17 cellular contexts compared by ENCODE assay signal in the genomic region with DNA sequence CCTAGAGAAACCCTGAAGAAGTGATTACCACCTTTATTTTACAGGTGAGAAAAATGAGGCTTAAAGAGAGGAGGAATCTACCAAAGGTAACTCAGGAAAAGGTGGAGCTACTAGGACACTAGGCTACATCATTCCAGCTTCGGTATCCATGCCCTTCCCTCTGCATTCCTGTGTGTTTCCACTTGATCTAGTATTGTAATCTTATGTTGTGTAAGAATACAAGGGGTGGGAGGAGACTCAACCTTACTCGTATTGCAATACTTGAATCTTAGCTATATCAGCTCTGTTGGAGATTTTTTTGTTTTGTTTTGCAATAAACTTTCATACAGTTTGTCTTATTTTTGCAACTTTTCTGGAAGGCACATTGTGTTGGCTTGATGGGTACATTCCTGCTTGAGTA.
A peak's percentile ranks its signal among the peaks of the same experiment; 100 is the strongest.
DNase-seq lines count a peak whose midpoint lies in the region; ATAC-seq and TF ChIP-seq lines count a peak whose summit lies in the region.
"Had no signal": no experiment of that assay in that cellular context is flagged by ENCODE, and none has a peak within 500 bp of the region (broad histone marks: within the 10 kb centered on the region; RNA-seq: fewer than 3 reads in every experiment).

No MANE protein-coding gene starts in this region.

- intact Hi-C loops in left cardiac atrium (cut with DNase I) = no loop called here
- intact Hi-C loops in Right ventricle myocardium superior (cut with DNase I) = no loop called here

- no peaks in the 10 kb centered on the region for H3K4me1 ChIP-seq in RWPE2 (ENCODE audit: insufficient read depth, poor library complexity, severe bottlenecking)
- H3K4me1 ChIP-seq: A549, Caco-2 had no signal

- no peaks in the 10 kb centered on the region for H3K9me3 ChIP-seq in RWPE2 (ENCODE audit: severe bottlenecking)
- H3K9me3 ChIP-seq: A549; BLaER1 treated with 17β-estradiol and CSF1 and Interleukin-3, amounts not matched to agents 10 nM and 100 nM; Caco-2 had no signal

- ATAC-seq in left cardiac atrium = peak; percentile 23 to 75
- ATAC-seq in Right ventricle myocardium superior (ENCODE audit: poor library complexity) = no peak
- ATAC-seq in RWPE2 (ENCODE audit: low read depth) = peak; percentile 47; the same call in 2 of the 3 replicates
- ATAC-seq in omental fat pad (ENCODE audit: low FRiP score) = peak; percentile 91
- ATAC-seq: A549; CD8-positive, alpha-beta T cell had no signal

- DNase-seq in left cardiac atrium = no peak
- DNase-seq in Right ventricle myocardium superior = no peak
- DNase-seq in RWPE2 (ENCODE audit: low spot score) = no peak
- no peak for DNase-seq in omental fat pad (ENCODE audit: low spot score)
- DNase-seq in NCI-H446 treated with DMSO at 0.1 percent for 48 hours (lab: John Stamatoyannopoulos, UW) = no peak
- no peak for DNase-seq in NCI-H510A (lab: John Stamatoyannopoulos, UW)
- DNase-seq: AML-193; Caco-2; Calu3; CD4-positive, alpha-beta T cell; CD8-positive, alpha-beta T cell; DMS79 treated with DMSO at 0.1 percent for 48 hours; GF-D8 had no signal

- H3K27me3 ChIP-seq in RWPE2 (ENCODE audit: insufficient read depth, poor library complexity, severe bottlenecking) = peaks cover 8% of the 10 kb centered on the region
- H3K27me3 ChIP-seq: BLaER1 treated with 17β-estradiol and CSF1 and Interleukin-3, amounts not matched to agents 10 nM and 100 nM had no signal

- no peak overlapping the region for H3K27ac ChIP-seq in RWPE2 (ENCODE audit: poor library complexity, severe bottlenecking)
- H3K27ac ChIP-seq: 22Rv1; A549; BLaER1 treated with 17β-estradiol and CSF1 and Interleukin-3, amounts not matched to agents 10 nM and 100 nM; C4-2B had no signal

- no peaks in the 10 kb centered on the region for H3K36me3 ChIP-seq in RWPE2 (ENCODE audit: low read depth)
- H3K36me3 ChIP-seq: BLaER1 treated with 17β-estradiol and CSF1 and Interleukin-3, amounts not matched to agents 10 nM and 100 nM had no signal

- H3K4me3 ChIP-seq in RWPE2 (ENCODE audit: severe bottlenecking) = no peak overlapping the region
- H3K4me3 ChIP-seq: A549; BLaER1 treated with 17β-estradiol and CSF1 and Interleukin-3, amounts not matched to agents 10 nM and 100 nM had no signal

- no peak for TF ChIP-seq CTCF in RWPE2 (IDR thresholded peaks at IDR 0.05; ENCODE audit: poor library complexity, severe bottlenecking)
- TF ChIP-seq CTCF in omental fat pad (IDR thresholded peaks at IDR 0.05) = no peak
